In genomic region chr2:42101641-42102605, GRCh38 we compare ENCODE assay signal across 9 cellular contexts. TPM values are rescaled to one million over a fixed set of nuclear protein-coding genes. Genes with fewer than 3 reads are reported as not detected.
DNase-seq lines count a peak whose midpoint lies in the region; ATAC-seq and TF ChIP-seq lines count a peak whose summit lies in the region.
"Had no signal": no experiment of that assay in that cellular context is flagged by ENCODE, and none has a peak within 500 bp of the region (broad histone marks: within the 10 kb centered on the region; RNA-seq: fewer than 3 reads in every experiment).

No MANE protein-coding gene starts in this region.

- no peaks in the 10 kb centered on the region for H4K20me1 ChIP-seq in GM23248 (ENCODE audit: insufficient read depth)

- H3K36me3 Mint-ChIP-seq in glutamatergic neuron (ENCODE audit: unreplicated experiment) = no peaks in the 10 kb centered on the region

- peak overlapping the region; percentile 68 for H3K27ac Mint-ChIP-seq in glutamatergic neuron (ENCODE audit: unreplicated experiment)

- WGBS in GM23248 (ENCODE audit: low coverage in 1 of 2, low lambda C conversion rate in 2 of 2, missing lambda C conversion rate in 2 of 2), 2 experiments = 9 to 11% methylated on average over 45 to 54 of the region's 55 CpGs

- peak overlapping the region; percentile 76 for H3K4me3 Mint-ChIP-seq in glutamatergic neuron (ENCODE audit: unreplicated experiment)

- peaks cover 8% of the 10 kb centered on the region for H3K27me3 Mint-ChIP-seq in glutamatergic neuron (ENCODE audit: unreplicated experiment)

- H3K9me2 ChIP-seq in GM23248 (ENCODE audit: insufficient read depth) = no peaks in the 10 kb centered on the region

- peaks cover 20% of the 10 kb centered on the region for H3F3A ChIP-seq in GM23248 (ENCODE audit: insufficient read depth)

- peak overlapping the region; percentile 59 for H3K4me2 ChIP-seq in GM23248 (ENCODE audit: unreplicated experiment)

- H3K36me3 ChIP-seq in GM23248 (ENCODE audit: low read depth) = no peaks in the 10 kb centered on the region
- H3K36me3 ChIP-seq in upper lobe of right lung = no peaks in the 10 kb centered on the region

- in situ Hi-C loops in GM23248 (cut with MboI) = no loop called here

- H2AFZ ChIP-seq in GM23248 = peak overlapping the region; percentile 88

- TF ChIP-seq CTCF in glutamatergic neuron (IDR thresholded peaks at IDR 0.05; ENCODE audit: partially characterized antibody, unreplicated experiment) (no peak), upper lobe of right lung (IDR thresholded peaks at IDR 0.05) (no peak)

- intact Hi-C loops in posterior vena cava (cut with DNase I) = loop anchor here in 1 of 2 donors (10.0 kb wide), 1 partner anchor 133 kb away; no protein-coding TSS in a partner anchor
- intact Hi-C loops in upper lobe of right lung (cut with DNase I) = no loop called here

- H3K4me1 ChIP-seq in GM23248 (ENCODE audit: insufficient read depth) (peaks cover 8% of the 10 kb centered on the region; the same call in 1 of the 2 replicates), upper lobe of right lung (peaks cover 55% of the 10 kb centered on the region)

- DNase-seq in EL = peak; percentile 92
- DNase-seq in GM23248 = peak; percentile 82
- peak; percentile 75 for DNase-seq in NAMALWA (ENCODE audit: low spot score)
- peak; percentile 87 for DNase-seq in activated effector memory CD4-positive, alpha-beta T cell treated with Interleukin-2 at 50 U/mL for 16 hours
- DNase-seq in glutamatergic neuron = peak; percentile 51
- DNase-seq in posterior vena cava (ENCODE audit: low spot score) = peak; percentile 86
- peak; percentile 93 for DNase-seq in upper lobe of right lung
- no peak for DNase-seq in NCI-H524 treated with DMSO at 0.1 percent for 48 hours (lab: John Stamatoyannopoulos, UW)

- peak overlapping the region; percentile 10; the same call in 1 of the 2 replicates for H3K27ac ChIP-seq in GM23248
- H3K27ac ChIP-seq in upper lobe of right lung = peak overlapping the region; percentile 85

- no peaks in the 10 kb centered on the region for H3K79me2 ChIP-seq in GM23248 (ENCODE audit: insufficient read depth)

- peak overlapping the region; percentile 51 for H3K4me3 ChIP-seq in GM23248
- peak overlapping the region; percentile 51 for H3K4me3 ChIP-seq in upper lobe of right lung
- H3K4me3 ChIP-seq: SK-N-MC had no signal

- peaks cover 5% of the 10 kb centered on the region for H3K9me3 Mint-ChIP-seq in glutamatergic neuron (ENCODE audit: unreplicated experiment)

- peaks cover 7% of the 10 kb centered on the region for H3K4me1 Mint-ChIP-seq in glutamatergic neuron (ENCODE audit: low read depth, unreplicated experiment)

- H3K9ac ChIP-seq in GM23248 = peak overlapping the region; percentile 64

- peak; percentile 63 for ATAC-seq in upper lobe of right lung

- H3K9me3 ChIP-seq in GM23248 (ENCODE audit: low read depth) (no peaks in the 10 kb centered on the region), upper lobe of right lung (no peaks in the 10 kb centered on the region)

- H3K27me3 ChIP-seq in GM23248 (replicated peaks; ENCODE audit: insufficient read depth) = no peaks in the 10 kb centered on the region
- no peaks in the 10 kb centered on the region for H3K27me3 ChIP-seq in upper lobe of right lung

RNA-seq across cellular contexts. Expression of gene PKDCC, which starts 54.1 kb away (rescaled TPM):
- 9.9 and 12.8 TPM in 2 replicates for total RNA-seq in GM23248 (2014; rRNA removed; shearing (Covaris generic))
- 0.95 and 1.2 TPM in 2 replicates for polyA plus RNA-seq in GM23248 (2016; fragmentation: Nextera tagmentation; extraction: Ambion mirVana)
- 959 TPM for total RNA-seq in glutamatergic neuron (ENCODE audit: unreplicated experiment)
- 100 to 1,000 TPM; 137 to 169 TPM for total RNA-seq in posterior vena cava
- total RNA-seq in upper lobe of right lung = 65.5 TPM
